Comparison of ENCODE assay signal across 9 cellular contexts in the genomic region with DNA sequence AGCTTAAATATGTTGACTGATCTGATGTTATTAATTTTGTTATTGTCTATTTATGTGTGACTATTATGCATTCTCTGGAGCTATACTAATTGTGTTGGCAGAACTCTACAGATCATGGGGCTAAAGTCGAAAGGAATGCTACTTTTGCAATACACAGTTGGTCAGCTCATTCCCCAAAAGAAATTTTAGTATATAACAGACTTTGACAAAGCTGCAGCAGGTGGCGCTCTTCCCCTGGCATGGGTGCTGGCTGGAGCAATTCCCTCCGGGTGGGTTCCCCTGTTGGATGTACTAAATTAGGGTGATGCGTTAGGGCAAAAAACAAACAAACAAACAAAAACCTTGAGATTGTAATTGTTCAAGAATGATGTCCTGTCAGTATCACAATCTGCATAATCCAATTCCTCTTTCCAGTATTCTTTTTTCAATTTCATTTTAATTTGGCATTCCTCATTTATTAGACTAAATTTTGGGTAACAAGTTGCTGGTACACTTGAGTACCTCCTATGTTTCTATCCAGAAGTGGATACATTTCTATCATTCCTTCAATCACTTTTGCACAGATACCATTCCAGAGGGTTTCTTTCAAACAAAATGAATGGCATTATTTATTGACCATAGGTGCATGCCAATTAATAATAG.
DNase-seq lines count a peak whose midpoint lies in the region; ATAC-seq and TF ChIP-seq lines count a peak whose summit lies in the region.
"Had no signal": no experiment of that assay in that cellular context is flagged by ENCODE, and none has a peak within 500 bp of the region (broad histone marks: within the 10 kb centered on the region; RNA-seq: fewer than 3 reads in every experiment).

No MANE protein-coding gene starts in this region.

- intact Hi-C loops in activated CD4-positive, alpha-beta T cell treated with anti-CD3 and anti-CD28 coated beads, Interleukin-2, amount 10 ng/mL, durations not matched to agents 24 days and 14 days (cut with micrococcal nuclease) = loop anchor here (2.0 kb wide), 1 partner anchor 737 kb away; no protein-coding TSS in a partner anchor
- intact Hi-C loops in activated T-helper 1 cell treated with anti-CD3 and anti-CD28 coated beads, Interleukin-12 subunit alpha, Interleukin-12 subunit beta, Interleukin-2, Interleukin-4 antibody, amounts not matched to agents 30 ng/mL and 10 ng/mL and 1 ng/mL, durations not matched to agents 14 hours and 24 hours and 36 hours (cut with micrococcal nuclease) = loop anchor here (1.0 kb wide), 1 partner anchor 737 kb away; no protein-coding TSS in a partner anchor

- no peak overlapping the region for H3K4me3 Mint-ChIP-seq in activated CD4-positive, alpha-beta T cell treated with anti-CD3 and anti-CD28 coated beads, Interleukin-2, amount 10 ng/mL, durations not matched to agents 24 days and 14 days
- no peak overlapping the region for H3K4me3 Mint-ChIP-seq in HFFc6
- no peak overlapping the region for H3K4me3 Mint-ChIP-seq in activated T-helper 1 cell treated with anti-CD3 and anti-CD28 coated beads, Interleukin-12 subunit alpha, Interleukin-12 subunit beta, Interleukin-2, Interleukin-4 antibody, amounts not matched to agents 30 ng/mL and 10 ng/mL and 1 ng/mL, durations not matched to agents 14 hours and 24 hours and 36 hours
- H3K4me3 Mint-ChIP-seq: dendritic cell treated with granulocyte-macrophage colony-stimulating factor and Interleukin-4, amounts not matched to agents 40 ng/mL and 50 ng/mL, for 4 days had no signal

- no peaks in the 10 kb centered on the region for H3K9me3 Mint-ChIP-seq in activated CD4-positive, alpha-beta T cell treated with anti-CD3 and anti-CD28 coated beads, Interleukin-2, amount 10 ng/mL, durations not matched to agents 24 days and 14 days
- no peaks in the 10 kb centered on the region for H3K9me3 Mint-ChIP-seq in HFFc6
- H3K9me3 Mint-ChIP-seq in activated T-helper 1 cell treated with anti-CD3 and anti-CD28 coated beads, Interleukin-12 subunit alpha, Interleukin-12 subunit beta, Interleukin-2, Interleukin-4 antibody, amounts not matched to agents 30 ng/mL and 10 ng/mL and 1 ng/mL, durations not matched to agents 14 hours and 24 hours and 36 hours = no peaks in the 10 kb centered on the region
- H3K9me3 Mint-ChIP-seq: dendritic cell treated with granulocyte-macrophage colony-stimulating factor and Interleukin-4, amounts not matched to agents 40 ng/mL and 50 ng/mL, for 4 days had no signal

- TF ChIP-seq CTCF in HFFc6 (IDR thresholded peaks at IDR 0.05) = peak; percentile 84

- DNase-seq in activated CD4-positive, alpha-beta T cell treated with anti-CD3 and anti-CD28 coated beads, Interleukin-2, amount 10 ng/mL, durations not matched to agents 24 days and 14 days = peak; percentile 58
- DNase-seq in activated CD4-positive, alpha-beta T cell treated with anti-CD3 and anti-CD28 coated beads for 4 hours = no peak
- DNase-seq in HFFc6 (peak; percentile 16), NCI-H460 (ENCODE audit: extremely low read depth, low read depth) (peak; percentile 27), astrocyte of the hippocampus (ENCODE audit: low read depth, low spot score) (peak; percentile 50), left kidney (ENCODE audit: low read depth, low spot score) (peak; percentile 68)
- DNase-seq in activated T-helper 1 cell treated with anti-CD3 and anti-CD28 coated beads, Interleukin-12 subunit alpha, Interleukin-12 subunit beta, Interleukin-2, Interleukin-4 antibody, amounts not matched to agents 30 ng/mL and 10 ng/mL and 1 ng/mL, durations not matched to agents 14 hours and 24 hours and 36 hours (ENCODE audit: low spot score) = no peak

- H3K27ac Mint-ChIP-seq in activated CD4-positive, alpha-beta T cell treated with anti-CD3 and anti-CD28 coated beads, Interleukin-2, amount 10 ng/mL, durations not matched to agents 24 days and 14 days = no peak overlapping the region
- no peak overlapping the region for H3K27ac Mint-ChIP-seq in HFFc6
- H3K27ac Mint-ChIP-seq in activated T-helper 1 cell treated with anti-CD3 and anti-CD28 coated beads, Interleukin-12 subunit alpha, Interleukin-12 subunit beta, Interleukin-2, Interleukin-4 antibody, amounts not matched to agents 30 ng/mL and 10 ng/mL and 1 ng/mL, durations not matched to agents 14 hours and 24 hours and 36 hours = no peak overlapping the region
- H3K27ac Mint-ChIP-seq: dendritic cell treated with granulocyte-macrophage colony-stimulating factor and Interleukin-4, amounts not matched to agents 40 ng/mL and 50 ng/mL, for 4 days had no signal

- ATAC-seq in GM18873 (IDR thresholded peaks at IDR 0.05; ENCODE audit: low FRiP score, unreplicated experiment) = no peak

- no peaks in the 10 kb centered on the region for H3K36me3 Mint-ChIP-seq in activated CD4-positive, alpha-beta T cell treated with anti-CD3 and anti-CD28 coated beads, Interleukin-2, amount 10 ng/mL, durations not matched to agents 24 days and 14 days (ENCODE audit: low read depth)
- no peaks in the 10 kb centered on the region for H3K36me3 Mint-ChIP-seq in HFFc6 (ENCODE audit: low read depth)
- H3K36me3 Mint-ChIP-seq in activated T-helper 1 cell treated with anti-CD3 and anti-CD28 coated beads, Interleukin-12 subunit alpha, Interleukin-12 subunit beta, Interleukin-2, Interleukin-4 antibody, amounts not matched to agents 30 ng/mL and 10 ng/mL and 1 ng/mL, durations not matched to agents 14 hours and 24 hours and 36 hours (ENCODE audit: low read depth) = no peaks in the 10 kb centered on the region

- H3K4me1 Mint-ChIP-seq in activated CD4-positive, alpha-beta T cell treated with anti-CD3 and anti-CD28 coated beads, Interleukin-2, amount 10 ng/mL, durations not matched to agents 24 days and 14 days = no peaks in the 10 kb centered on the region
- H3K4me1 Mint-ChIP-seq in HFFc6 (ENCODE audit: low read depth) = no peaks in the 10 kb centered on the region
- no peaks in the 10 kb centered on the region for H3K4me1 Mint-ChIP-seq in activated T-helper 1 cell treated with anti-CD3 and anti-CD28 coated beads, Interleukin-12 subunit alpha, Interleukin-12 subunit beta, Interleukin-2, Interleukin-4 antibody, amounts not matched to agents 30 ng/mL and 10 ng/mL and 1 ng/mL, durations not matched to agents 14 hours and 24 hours and 36 hours (ENCODE audit: low read depth)

- peaks cover 2% of the 10 kb centered on the region for H3K27me3 Mint-ChIP-seq in activated CD4-positive, alpha-beta T cell treated with anti-CD3 and anti-CD28 coated beads, Interleukin-2, amount 10 ng/mL, durations not matched to agents 24 days and 14 days
- H3K27me3 Mint-ChIP-seq in HFFc6 (ENCODE audit: insufficient read depth) = no peaks in the 10 kb centered on the region; the same call in 1 of the 2 replicates
- no peaks in the 10 kb centered on the region for H3K27me3 Mint-ChIP-seq in activated T-helper 1 cell treated with anti-CD3 and anti-CD28 coated beads, Interleukin-12 subunit alpha, Interleukin-12 subunit beta, Interleukin-2, Interleukin-4 antibody, amounts not matched to agents 30 ng/mL and 10 ng/mL and 1 ng/mL, durations not matched to agents 14 hours and 24 hours and 36 hours (ENCODE audit: insufficient read depth)
- H3K27me3 Mint-ChIP-seq: dendritic cell treated with granulocyte-macrophage colony-stimulating factor and Interleukin-4, amounts not matched to agents 40 ng/mL and 50 ng/mL, for 4 days had no signal

Comparison
In these comparisons a context has a peak if more than half of its experiments do, and no peak if none do; other contexts are left out.
1. DNase-seq: peak in activated CD4-positive, alpha-beta T cell treated with anti-CD3 and anti-CD28 coated beads, Interleukin-2, amount 10 ng/mL, durations not matched to agents 24 days and 14 days (single experiment), HFFc6 (single experiment), NCI-H460 (single experiment), astrocyte of the hippocampus (single experiment) and left kidney (single experiment); none in activated CD4-positive, alpha-beta T cell treated with anti-CD3 and anti-CD28 coated beads for 4 hours (0 of 2) and activated T-helper 1 cell treated with anti-CD3 and anti-CD28 coated beads, Interleukin-12 subunit alpha, Interleukin-12 subunit beta, Interleukin-2, Interleukin-4 antibody, amounts not matched to agents 30 ng/mL and 10 ng/mL and 1 ng/mL, durations not matched to agents 14 hours and 24 hours and 36 hours (single experiment).